In the genomic region with DNA sequence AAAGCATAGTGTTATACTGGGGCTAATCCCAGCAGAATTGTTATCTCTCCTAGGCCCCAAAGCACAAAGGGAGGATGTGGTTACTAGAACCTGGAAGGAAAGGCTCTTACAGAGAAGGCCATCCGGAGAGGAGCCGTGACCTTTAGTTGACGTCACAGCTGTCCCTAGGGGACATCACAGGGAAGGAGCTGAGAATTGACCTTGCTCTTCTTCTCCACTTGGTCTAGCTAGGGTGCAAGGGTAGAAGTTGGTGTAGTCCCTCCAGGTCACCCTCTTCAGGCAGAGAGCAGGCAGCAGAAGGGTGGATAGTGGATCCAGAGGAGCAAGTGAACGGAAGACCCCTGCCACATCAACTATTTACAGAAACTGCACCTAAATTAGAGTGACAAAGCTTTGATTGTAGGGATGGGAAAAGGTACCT, we compare ENCODE assay signal across 27 cellular contexts. TPM values are rescaled to one million over a fixed set of nuclear protein-coding genes. Genes with fewer than 3 reads are reported as not detected.
A peak's percentile ranks its signal among the peaks of the same experiment; 100 is the strongest.
DNase-seq lines count a peak whose midpoint lies in the region; ATAC-seq, FAIRE-seq and TF ChIP-seq lines count a peak whose summit lies in the region.
"Had no signal": no experiment of that assay in that cellular context is flagged by ENCODE, and none has a peak within 500 bp of the region (broad histone marks: within the 10 kb centered on the region; RNA-seq: fewer than 3 reads in every experiment).

No MANE protein-coding gene starts in this region.

- H3K4me3 ChIP-seq in K562 = no peak overlapping the region
- no peak overlapping the region for H3K4me3 ChIP-seq in mucosa of descending colon
- no peak overlapping the region for H3K4me3 ChIP-seq in Peyer's patch
- H3K4me3 ChIP-seq: esophagus muscularis mucosa had no signal

- H3K36me3 ChIP-seq in K562 (ENCODE audit: control insufficient read depth, insufficient read depth, low read length) = no peaks in the 10 kb centered on the region
- no peaks in the 10 kb centered on the region for H3K36me3 ChIP-seq in mucosa of descending colon (ENCODE audit: low read depth)
- no peaks in the 10 kb centered on the region for H3K36me3 ChIP-seq in Peyer's patch
- H3K36me3 ChIP-seq: esophagus muscularis mucosa had no signal

- TF ChIP-seq CTCF in K562 (IDR thresholded peaks at IDR 0.05 in 2 of 3, conservative IDR thresholded peaks at IDR 0.05 in 1 of 3; ENCODE audit: insufficient read depth in 2 of 3, low read depth in 1 of 3, low read length in 3 of 3) = no peak
- no peak for TF ChIP-seq CTCF in mucosa of descending colon (IDR thresholded peaks at IDR 0.05)
- TF ChIP-seq CTCF in Peyer's patch (IDR thresholded peaks at IDR 0.05) = no peak

- intact Hi-C loops in left cardiac atrium (cut with DNase I) = no loop called here
- intact Hi-C loops in Right ventricle myocardium inferior (cut with DNase I) = no loop called here
- intact Hi-C loops in K562 (cut with micrococcal nuclease) = no loop called here
- intact Hi-C loops in left ventricle myocardium superior (cut with micrococcal nuclease) = no loop called here
- intact Hi-C loops in mucosa of descending colon (cut with DNase I, micrococcal nuclease) = no loop called here

- H3K27ac ChIP-seq in K562 (ENCODE audit: extremely low read depth, low read depth, low read length) (peak overlapping the region; percentile 37), Peyer's patch (no peak overlapping the region)
- H3K27ac ChIP-seq: esophagus muscularis mucosa had no signal

- no peak for TF ChIP-seq POLR2A in K562 (conservative IDR thresholded peaks at IDR 0.05)
- no peak for TF ChIP-seq POLR2A in Peyer's patch (IDR thresholded peaks at IDR 0.05)

- in situ Hi-C loops in K562 (cut with MboI) = no loop called here

- H3K9ac ChIP-seq in K562 (ENCODE audit: insufficient read depth in 1 of 2, low read depth in 2 of 2, low read length in 2 of 2) = no peak overlapping the region

- H3K9me1 ChIP-seq in K562 (ENCODE audit: control insufficient read depth, insufficient read depth, low read length) = no peaks in the 10 kb centered on the region

- peaks cover 0 to 14% of the 10 kb centered on the region in 2 experiments; a peak in 3 of 5 replicates for H3K4me1 ChIP-seq in K562 (replicated peaks in 1 of 2; ENCODE audit: control insufficient read depth in 2 of 2, insufficient read depth in 2 of 2, low read length in 2 of 2)
- no peaks in the 10 kb centered on the region for H3K4me1 ChIP-seq in mucosa of descending colon (ENCODE audit: low read depth)
- no peaks in the 10 kb centered on the region for H3K4me1 ChIP-seq in Peyer's patch

- H3K79me2 ChIP-seq in K562 (ENCODE audit: control insufficient read depth, insufficient read depth, low read length) = no peaks in the 10 kb centered on the region

- H3K4me2 ChIP-seq in K562 (ENCODE audit: insufficient read depth, low read length) = peak overlapping the region; percentile 10; the same call in 1 of the 2 replicates

- H3K27me3 ChIP-seq in K562 (ENCODE audit: control insufficient read depth in 2 of 2, insufficient read depth in 2 of 2, low read length in 2 of 2) (no peaks in the 10 kb centered on the region), Peyer's patch (no peaks in the 10 kb centered on the region)
- H3K27me3 ChIP-seq: esophagus muscularis mucosa had no signal

- ATAC-seq in left cardiac atrium (peak in 1 of 2 donors; percentile 64), Right ventricle myocardium inferior (no peak), K562 (peak; percentile 91), left ventricle myocardium superior (peak; percentile 52), GM18909 (IDR thresholded peaks at IDR 0.05; ENCODE audit: poor library complexity, unreplicated experiment) (no peak), mucosa of descending colon (no peak)
- ATAC-seq: activated T-helper 17 cell treated with anti-CD3 and anti-CD28 coated beads, Interleukin-2, amount 50 U/mL, for 72 hours had no signal

- DNase-seq in left cardiac atrium (peak; percentile 44), Right ventricle myocardium inferior (ENCODE audit: missing footprints) (no peak), K562 (ENCODE audit: extremely low read depth in 1 of 4, low spot score in 3 of 4) (peak; percentile 65 to 92 (median 79)), left ventricle myocardium superior (no peak), iPS-NIHi11 (ENCODE audit: low spot score) (no peak), mucosa of descending colon (no peak), Peyer's patch (no peak)
- DNase-seq: activated CD4-positive, alpha-beta T cell treated with anti-CD3 and anti-CD28 coated beads, Interleukin-2, amount 50 U/mL, for 48 hours; activated CD8-positive, alpha-beta memory T cell treated with anti-CD3 and anti-CD28 coated beads, Interleukin-2, amount 50 U/mL, for 48 hours; activated naive CD8-positive, alpha-beta T cell treated with anti-CD3 and anti-CD28 coated beads, Interleukin-2, amount 10 ng/mL, durations not matched to agents 7 days and 5 days; COR-L47; DMS79; effector CD8-positive, alpha-beta T cell; GF-D8; KG1; kidney; naive B cell; NCI-H1436 treated with DMSO at 0.1 percent for 48 hours; NCI-H2171; NCI-H524; substantia nigra had no signal

- CTCF ChIA-PET in K562 (lab: Yijun Ruan, JAX; ENCODE audit: low intra/inter-chr PET ratio) = no interaction called here

- H3K9me3 ChIP-seq in K562 (replicated peaks; ENCODE audit: control insufficient read depth, insufficient read depth, low read depth, low read length) (no peaks in the 10 kb centered on the region; the same call in 1 of the 2 replicates), mucosa of descending colon (no peaks in the 10 kb centered on the region), Peyer's patch (no peaks in the 10 kb centered on the region)
- H3K9me3 ChIP-seq: esophagus muscularis mucosa had no signal

- POLR2A ChIA-PET in K562 (lab: Yijun Ruan, JAX) = interaction anchor here (0.8 to 1.1 kb wide), 2 partner anchors 15 to 16 kb away, joined by 3 read pairs; no protein-coding TSS in a partner anchor

- peak overlapping the region; percentile 75 for H2AFZ ChIP-seq in K562 (ENCODE audit: low read depth, low read length)

- no peaks in the 10 kb centered on the region for H4K20me1 ChIP-seq in K562 (replicated peaks; ENCODE audit: control insufficient read depth, insufficient read depth, low read length)

- peak; percentile 54; the same call in 1 of the 2 replicates for TF ChIP-seq EP300 in K562 (IDR thresholded peaks at IDR 0.05; ENCODE audit: low read length)

- FAIRE-seq in K562 (lab: Jason Lieb, UNC) = peak; percentile 95
- FAIRE-seq: GM18507 had no signal

- WGBS in K562 (ENCODE audit: insufficient coverage, low coverage, missing lambda C conversion rate) = 18% methylated on average over 4 of the region's 4 CpGs

- no TSS peak for BruUV-seq in K562 (replicated peaks; lab: Mats Ljungman, UMichigan)

- TF ChIP-seq RAD21 in K562 (CRISPR knock-in tag; conservative IDR thresholded peaks at IDR 0.05 in 1 of 2, IDR thresholded peaks at IDR 0.05 in 1 of 2) = peak in 1 of 2 experiments; percentile 30; a peak in 2 of 4 replicates

TF ChIP-seq in K562, 482 proteins besides CTCF, POLR2A, EP300 and RAD21 (continues in another document):
- no peak for TF ChIP-seq ZNF408 (CRISPR knock-in tag; IDR thresholded peaks at IDR 0.05; ENCODE audit: low read depth)
- TF ChIP-seq TBL1XR1 (IDR thresholded peaks at IDR 0.05; ENCODE audit: low read length in 2 of 2) = 0 out of 4 replicates have a peak, but pooled peaks of 1 of the 2 experiments have one; percentile 20
- no peak for TF ChIP-seq U2AF1 (optimal IDR thresholded peaks at IDR 0.05; ENCODE audit: low read depth, low read length)
- TF ChIP-seq POLR2AphosphoS5 (IDR thresholded peaks at IDR 0.05; ENCODE audit: control insufficient read depth, insufficient read depth, low read depth, low read length) = no peak
- TF ChIP-seq, protein P1, sequence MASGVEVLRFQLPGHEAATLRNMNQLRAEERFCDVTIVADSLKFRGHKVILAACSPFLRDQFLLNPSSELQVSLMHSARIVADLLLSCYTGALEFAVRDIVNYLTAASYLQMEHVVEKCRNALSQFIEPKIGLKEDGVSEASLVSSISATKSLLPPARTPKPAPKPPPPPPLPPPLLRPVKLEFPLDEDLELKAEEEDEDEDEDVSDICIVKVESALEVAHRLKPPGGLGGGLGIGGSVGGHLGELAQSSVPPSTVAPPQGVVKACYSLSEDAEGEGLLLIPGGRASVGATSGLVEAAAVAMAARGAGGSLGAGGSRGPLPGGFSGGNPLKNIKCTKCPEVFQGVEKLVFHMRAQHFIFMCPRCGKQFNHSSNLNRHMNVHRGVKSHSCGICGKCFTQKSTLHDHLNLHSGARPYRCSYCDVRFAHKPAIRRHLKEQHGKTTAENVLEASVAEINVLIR (CRISPR knock-in tag; IDR thresholded peaks at IDR 0.05) = peak; percentile 60
- TF ChIP-seq, protein P2, sequence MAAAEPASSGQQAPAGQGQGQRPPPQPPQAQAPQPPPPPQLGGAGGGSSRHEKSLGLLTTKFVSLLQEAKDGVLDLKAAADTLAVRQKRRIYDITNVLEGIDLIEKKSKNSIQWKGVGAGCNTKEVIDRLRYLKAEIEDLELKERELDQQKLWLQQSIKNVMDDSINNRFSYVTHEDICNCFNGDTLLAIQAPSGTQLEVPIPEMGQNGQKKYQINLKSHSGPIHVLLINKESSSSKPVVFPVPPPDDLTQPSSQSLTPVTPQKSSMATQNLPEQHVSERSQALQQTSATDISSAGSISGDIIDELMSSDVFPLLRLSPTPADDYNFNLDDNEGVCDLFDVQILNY (CRISPR knock-in tag; IDR thresholded peaks at IDR 0.05) = no peak
- TF ChIP-seq BACH1 (tag; IDR thresholded peaks at IDR 0.05) = no peak

RNA-seq across cellular contexts. Expression of a gene that starts 22.8 kb away (rescaled TPM):
- 10 to 100 TPM in 1 of 2 donors, 1 to 10 TPM in 1; 7.5 to 14.3 TPM for total RNA-seq in left cardiac atrium
- 5.5 TPM for total RNA-seq in Right ventricle myocardium inferior
- 4.9 and 13.3 TPM in 2 replicates for total RNA-seq in K562 (2011; cell fraction: chromatin; rRNA removed; ENCODE audit: low replicate concordance)
- total RNA-seq in K562 (2011; cell fraction: nucleolus; rRNA removed) = 2.0 and 3.2 TPM in 2 replicates
- 8.3 and 20.0 TPM in 2 replicates for total RNA-seq in K562 (2011; cell fraction: nucleoplasm; rRNA removed)
- total RNA-seq in K562 (2014; rRNA removed) = 5.1 and 7.2 TPM in 2 replicates
- total RNA-seq in K562 (2014; rRNA removed; fragmentation: Illumina TruSeq; extraction: Trizol) = 11.9 and 13.5 TPM in 2 replicates
- 9.1 and 10.8 TPM in 2 replicates for total RNA-seq in K562 (2015; rRNA removed; fragmentation: Illumina TruSeq; extraction: Trizol)
- 16.4 and 19.4 TPM in 2 replicates for total RNA-seq in K562 (2021)
- polyA plus RNA-seq in K562 (2011; rRNA removed) = 7.9 and 15.1 TPM in 2 replicates
- 2.6 and 4.0 TPM in 2 replicates for polyA plus RNA-seq in K562 (2011; cell fraction: cytosol; rRNA removed)
- 4.9 and 6.5 TPM in 2 replicates for polyA plus RNA-seq in K562 (2011; cell fraction: nucleus; rRNA removed)
- polyA plus RNA-seq in K562 (2012) = 6.8 and 7.1 TPM in 2 replicates
- 8.3 and 9.2 TPM in 2 replicates for polyA plus RNA-seq in K562 (2014; fragmentation: Illumina TruSeq; extraction: Trizol)
- polyA plus RNA-seq in K562 (2014; fragmentation: Nextera tagmentation; extraction: Ambion mirVana) = 1 to 10 TPM; 2.5 to 2.6 TPM
- 7.8 and 8.1 TPM in 2 replicates for polyA plus RNA-seq in K562 (2014; rRNA removed)
- polyA minus RNA-seq in K562 (2011; rRNA and poly(A)+ RNA removed) = 11.7 and 16.9 TPM in 2 replicates
- 4.3 and 7.2 TPM in 2 replicates for polyA minus RNA-seq in K562 (2011; cell fraction: cytosol; rRNA and poly(A)+ RNA removed)
- 5.8 and 9.7 TPM in 2 replicates for polyA minus RNA-seq in K562 (2011; cell fraction: nucleus; rRNA and poly(A)+ RNA removed)
- total RNA-seq in left ventricle myocardium superior = 5.2 TPM
- 10 to 100 TPM in 1 of 3 donors, 1 to 10 TPM in 2; 1.3 to 45.0 (median 2.4) TPM for total RNA-seq in mucosa of descending colon
- total RNA-seq in Peyer's patch = 1 to 10 TPM; 1.0 to 5.8 (median 2.1) TPM
- total RNA-seq: activated naive CD8-positive, alpha-beta T cell treated with anti-CD3 and anti-CD28 coated beads, Interleukin-2, amount 10 ng/mL, durations not matched to agents 7 days and 5 days; B cell; HT-29 had no signal

Comparison
In these comparisons a context has a peak if more than half of its experiments do, and no peak if none do; other contexts are left out.
1. ATAC-seq: peak in K562 (single experiment) and left ventricle myocardium superior (single experiment); none in Right ventricle myocardium inferior (single experiment), GM18909 (single experiment) and mucosa of descending colon (single experiment).
2. DNase-seq: peak in left cardiac atrium (single experiment) and K562 (4 of 4); none in Right ventricle myocardium inferior (single experiment), left ventricle myocardium superior (single experiment), iPS-NIHi11 (single experiment), mucosa of descending colon (0 of 3) and Peyer's patch (0 of 3).